19 cellular contexts compared by ENCODE assay signal in genomic region chrX:23570674-23571343, GRCh38.
A peak's percentile ranks its signal among the peaks of the same experiment; 100 is the strongest.
DNase-seq lines count a peak whose midpoint lies in the region; ATAC-seq, FAIRE-seq and TF ChIP-seq lines count a peak whose summit lies in the region.
"Had no signal": no experiment of that assay in that cellular context is flagged by ENCODE, and none has a peak within 500 bp of the region (broad histone marks: within the 10 kb centered on the region; RNA-seq: fewer than 3 reads in every experiment).

No MANE protein-coding gene starts in this region.

- H3K36me3 ChIP-seq in lower lobe of right lung (no peaks in the 10 kb centered on the region), upper lobe of right lung (no peaks in the 10 kb centered on the region), HepG2 (replicated peaks in 1 of 2; ENCODE audit: control insufficient read depth in 1 of 2, insufficient read depth in 2 of 2, low read length in 2 of 2) (no peaks in the 10 kb centered on the region)
- H3K36me3 ChIP-seq in effector memory CD4-positive, alpha-beta T cell (ENCODE audit: control insufficient read depth, insufficient read depth, low read length): no peaks in the 10 kb centered on the region
- H3K36me3 ChIP-seq: HAP-1 had no signal

- POLR2A ChIA-PET in A549 (lab: Yijun Ruan, JAX) (no interaction called here), HepG2 (lab: Yijun Ruan, JAX) (no interaction called here)

- H3K4me2 ChIP-seq in A549 (no peak overlapping the region), HepG2 (ENCODE audit: low read depth, low read length) (no peak overlapping the region)

- H3K4me1 ChIP-seq in A549: no peaks in the 10 kb centered on the region
- H3K4me1 ChIP-seq in lower lobe of right lung: no peaks in the 10 kb centered on the region
- no peaks in the 10 kb centered on the region for H3K4me1 ChIP-seq in upper lobe of right lung
- H3K4me1 ChIP-seq in effector memory CD4-positive, alpha-beta T cell (ENCODE audit: control insufficient read depth, insufficient read depth, low read length, poor library complexity, severe bottlenecking): no peaks in the 10 kb centered on the region
- H3K4me1 ChIP-seq in HepG2 (ENCODE audit: insufficient read depth, low read length): no peaks in the 10 kb centered on the region
- H3K4me1 ChIP-seq: HAP-1 had no signal

- in situ Hi-C loops in HepG2 (cut with HindIII; ENCODE audit: extremely low pct_ligation_motif_present, low pct_unique_long_range_greater_than_20kb): no loop called here

- no TSS peak for BruUV-seq in HepG2 (replicated peaks; lab: Mats Ljungman, UMichigan)

- H3K79me2 ChIP-seq in HepG2 (ENCODE audit: insufficient read depth, low read length): no peaks in the 10 kb centered on the region

- no peak overlapping the region for H3K9ac ChIP-seq in HepG2 (ENCODE audit: insufficient read depth, low read depth, low read length)

- H3K9me3 ChIP-seq in A549 (no peaks in the 10 kb centered on the region), lower lobe of right lung (no peaks in the 10 kb centered on the region), upper lobe of right lung (no peaks in the 10 kb centered on the region), HepG2 (ENCODE audit: low read length) (no peaks in the 10 kb centered on the region)
- no peaks in the 10 kb centered on the region for H3K9me3 ChIP-seq in effector memory CD4-positive, alpha-beta T cell (ENCODE audit: control insufficient read depth, low read length)
- H3K9me3 ChIP-seq: HAP-1 had no signal

- WGBS in A549 (ENCODE audit: missing lambda C conversion rate): 26% methylated on average over 2 of the region's 2 CpGs
- WGBS in HepG2 (ENCODE audit: low lambda C conversion rate): 0% methylated on average over 2 of the region's 2 CpGs

- H4K20me1 ChIP-seq in HepG2 (ENCODE audit: insufficient read depth, low read length): no peaks in the 10 kb centered on the region

- no peak overlapping the region for H2AFZ ChIP-seq in HepG2 (ENCODE audit: low read length)

- CTCF ChIA-PET in A549 (lab: Yijun Ruan, JAX): interaction anchor here (0.7 kb wide), 1 partner anchor 392 kb away, joined by 5 read pairs; no protein-coding TSS in a partner anchor
- CTCF ChIA-PET in HepG2 (lab: Yijun Ruan, JAX; ENCODE audit: low intra/inter-chr PET ratio, low total read pairs): no interaction called here

- intact Hi-C loops in lower lobe of right lung (cut with DNase I): no loop called here
- intact Hi-C loops in upper lobe of right lung (cut with DNase I): no loop called here
- intact Hi-C loops in HepG2 (cut with micrococcal nuclease; ENCODE audit: unreplicated experiment): no loop called here

- no peak overlapping the region for H3K27ac ChIP-seq in A549
- no peak overlapping the region for H3K27ac ChIP-seq in lower lobe of right lung
- no peak overlapping the region for H3K27ac ChIP-seq in upper lobe of right lung
- H3K27ac ChIP-seq in effector memory CD4-positive, alpha-beta T cell (ENCODE audit: insufficient read depth, low read length, poor library complexity, severe bottlenecking): no peak overlapping the region
- H3K27ac ChIP-seq in HepG2 (ENCODE audit: extremely low read length, insufficient read depth, low read length): no peak overlapping the region

- DNase-seq in A549 (ENCODE audit: low read depth in 1 of 2, low spot score in 1 of 2): no peak
- no peak for DNase-seq in HTR-8/SVneo (ENCODE audit: insufficient read length, low spot score)
- DNase-seq in lower lobe of right lung: no peak
- no peak for DNase-seq in upper lobe of right lung
- no peak for DNase-seq in effector memory CD4-positive, alpha-beta T cell
- DNase-seq in RKO (ENCODE audit: low spot score): no peak
- DNase-seq in HepG2 (ENCODE audit: low spot score): no peak
- DNase-seq: 8988T; C1 segment of cervical spinal cord; CD4-positive, alpha-beta memory T cell; COR-L47; DMS153; DMS79 treated with DMSO at 0.1 percent for 48 hours; GF-D8; GOT3; HFFc6 had no signal

- TF ChIP-seq CTCF in A549 (IDR thresholded peaks at IDR 0.05) (no peak), lower lobe of right lung (IDR thresholded peaks at IDR 0.05) (no peak), upper lobe of right lung (IDR thresholded peaks at IDR 0.05) (no peak), HepG2 (CRISPR knock-in tag; IDR thresholded peaks at IDR 0.05) (no peak)

- TF ChIP-seq POLR2A in A549 (IDR thresholded peaks at IDR 0.05; ENCODE audit: low read length) (no peak), HepG2 (IDR thresholded peaks at IDR 0.05; ENCODE audit: insufficient read depth in 1 of 2, low read depth in 2 of 2, low read length in 2 of 2) (no peak)

- TF ChIP-seq EP300 in A549 (IDR thresholded peaks at IDR 0.05) (no peak), HepG2 (IDR thresholded peaks at IDR 0.05; ENCODE audit: low read depth in 2 of 2, low read length in 2 of 2) (no peak), HepG2 (CRISPR knock-in tag; IDR thresholded peaks at IDR 0.05; ENCODE audit: borderline replicate concordance) (no peak)

- ATAC-seq in A549 (no peak), lower lobe of right lung (peak; percentile 81 to 85), upper lobe of right lung (peak; percentile 63), HepG2 (no peak)

- TF ChIP-seq RAD21 in A549 (conservative IDR thresholded peaks at IDR 0.05 in 1 of 2, IDR thresholded peaks at IDR 0.05 in 1 of 2): no peak
- TF ChIP-seq RAD21 in HepG2 (CRISPR knock-in tag; IDR thresholded peaks at IDR 0.05): no peak

- peak; percentile 68 for FAIRE-seq in A549 (lab: Jason Lieb, UNC)
- FAIRE-seq in HTR-8/SVneo (lab: Jason Lieb, UNC): peak; percentile 49
- FAIRE-seq in HepG2 (lab: Jason Lieb, UNC): no peak
- FAIRE-seq: GM12891, H54 had no signal

- H3K27me3 ChIP-seq in lower lobe of right lung (ENCODE audit: low read depth) (no peaks in the 10 kb centered on the region), upper lobe of right lung (no peaks in the 10 kb centered on the region), HepG2 (ENCODE audit: control insufficient read depth in 1 of 2, insufficient read depth in 2 of 2, low read length in 2 of 2) (no peaks in the 10 kb centered on the region)
- no peaks in the 10 kb centered on the region for H3K27me3 ChIP-seq in effector memory CD4-positive, alpha-beta T cell (replicated peaks; ENCODE audit: control insufficient read depth, insufficient read depth, low read length, poor library complexity, severe bottlenecking)

- no peak overlapping the region for H3K4me3 ChIP-seq in A549
- no peak overlapping the region for H3K4me3 ChIP-seq in lower lobe of right lung
- no peak overlapping the region for H3K4me3 ChIP-seq in upper lobe of right lung
- no peak overlapping the region for H3K4me3 ChIP-seq in effector memory CD4-positive, alpha-beta T cell (ENCODE audit: insufficient read depth, low read depth, low read length, poor library complexity, severe bottlenecking)
- H3K4me3 ChIP-seq in HepG2 (replicated peaks in 1 of 3; ENCODE audit: insufficient read depth in 1 of 3, low read depth in 2 of 3, low read length in 3 of 3): no peak overlapping the region
- H3K4me3 ChIP-seq: HAP-1 had no signal

TF ChIP-seq in A549, 52 proteins besides CTCF, POLR2A, EP300 and RAD21 (continues in another document):
- TF ChIP-seq HOXB13 (CRISPR knock-in tag; IDR thresholded peaks at IDR 0.05; ENCODE audit: low read depth) (no peak), HES2 (IDR thresholded peaks at IDR 0.05) (no peak), RARB (CRISPR knock-in tag; IDR thresholded peaks at IDR 0.05) (no peak), BCL3 (IDR thresholded peaks at IDR 0.05) (no peak), HDAC2 (IDR thresholded peaks at IDR 0.05) (no peak), SMC3 (IDR thresholded peaks at IDR 0.05) (no peak)

TF ChIP-seq in HepG2, 621 proteins besides CTCF, POLR2A, EP300 and RAD21:
- TF ChIP-seq RNF2 (conservative IDR thresholded peaks at IDR 0.05; ENCODE audit: low read depth) (no peak), SCMH1 (CRISPR knock-in tag; IDR thresholded peaks at IDR 0.05; ENCODE audit: borderline replicate concordance) (no peak), ZNF362 (CRISPR knock-in tag; IDR thresholded peaks at IDR 0.05; ENCODE audit: borderline replicate concordance) (no peak), HNRNPH1 (optimal IDR thresholded peaks at IDR 0.05; ENCODE audit: low read depth, low read length) (no peak), STAT6 (CRISPR knock-in tag; IDR thresholded peaks at IDR 0.05; ENCODE audit: borderline replicate concordance) (no peak), IKZF5 (CRISPR knock-in tag; IDR thresholded peaks at IDR 0.05) (no peak), ZNF672 (CRISPR knock-in tag; IDR thresholded peaks at IDR 0.05) (no peak)
TF ChIP-seq in HepG2: peak in this region for 0.

Comparison
In these comparisons a context has a peak if more than half of its experiments do, and no peak if none do; other contexts are left out.
1. ATAC-seq: peak in lower lobe of right lung (2 of 2) and upper lobe of right lung (single experiment); none in A549 (0 of 2) and HepG2 (single experiment).